In the genomic region with DNA sequence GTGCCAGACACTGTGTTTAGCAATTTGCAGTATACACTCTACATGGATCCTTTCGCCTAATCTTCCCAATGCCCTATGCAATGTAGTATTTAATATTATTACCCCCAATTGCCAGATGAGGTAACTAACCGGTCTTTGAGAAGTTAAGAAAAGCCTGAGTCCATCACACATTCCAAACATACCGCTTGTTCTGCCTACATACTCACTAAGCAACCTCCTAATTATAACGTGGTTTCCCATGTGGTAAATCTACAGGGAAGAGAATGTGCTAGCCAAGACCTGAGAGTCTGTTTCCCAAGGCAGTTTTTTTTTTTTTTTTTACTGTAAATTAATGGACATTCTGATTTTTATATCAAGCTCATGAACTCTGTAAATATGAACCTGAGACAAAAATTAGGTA, we compare ENCODE assay signal across 10 cellular contexts. TPM values are rescaled to one million over a fixed set of nuclear protein-coding genes. Genes with fewer than 3 reads are reported as not detected.
DNase-seq lines count a peak whose midpoint lies in the region; ATAC-seq, FAIRE-seq and TF ChIP-seq lines count a peak whose summit lies in the region.
"Had no signal": no experiment of that assay in that cellular context is flagged by ENCODE, and none has a peak within 500 bp of the region (broad histone marks: within the 10 kb centered on the region; RNA-seq: fewer than 3 reads in every experiment).

No MANE protein-coding gene starts in this region.

- no peak for TF ChIP-seq CTCF in osteoblast (IDR thresholded peaks at IDR 0.05; ENCODE audit: extremely low read depth, low read depth, low read length)

- no peak overlapping the region for H3K4me3 ChIP-seq in osteoblast (ENCODE audit: insufficient read depth, low read length)
- H3K4me3 ChIP-seq: lower lobe of right lung had no signal

- H3K36me3 ChIP-seq in osteoblast (ENCODE audit: insufficient read depth, low read length): no peaks in the 10 kb centered on the region
- H3K36me3 ChIP-seq: lower lobe of right lung had no signal

- H3K79me2 ChIP-seq in osteoblast (ENCODE audit: insufficient read depth, low read length): peaks cover 100% of the 10 kb centered on the region

- H3K4me1 ChIP-seq in osteoblast (ENCODE audit: insufficient read depth, low read length): peaks cover 7% of the 10 kb centered on the region

- ATAC-seq in GM18873 (IDR thresholded peaks at IDR 0.05; ENCODE audit: low FRiP score, unreplicated experiment): no peak
- no peak for ATAC-seq in GM19328 (IDR thresholded peaks at IDR 0.05; ENCODE audit: unreplicated experiment)

- H3K27me3 ChIP-seq in osteoblast (ENCODE audit: insufficient read depth, low read length): no peaks in the 10 kb centered on the region

- no peak overlapping the region for H2AFZ ChIP-seq in osteoblast (ENCODE audit: low read length)

- peak overlapping the region; percentile 13 for H3K27ac ChIP-seq in osteoblast (ENCODE audit: low read depth, low read length)
- H3K27ac ChIP-seq: lower lobe of right lung had no signal

- H3K9me3 ChIP-seq in osteoblast (ENCODE audit: low read depth, low read length): no peaks in the 10 kb centered on the region
- H3K9me3 ChIP-seq: lower lobe of right lung had no signal

- H4K20me1 ChIP-seq in osteoblast (ENCODE audit: insufficient read depth, low read length): peaks cover 5% of the 10 kb centered on the region

- DNase-seq in GM04504 (ENCODE audit: low read depth) (peak; percentile 33), HTR-8/SVneo (ENCODE audit: insufficient read length, low spot score) (peak; percentile 15), cerebellum (ENCODE audit: low spot score) (peak; percentile 17), osteoblast (ENCODE audit: insufficient read length, low spot score, missing footprints) (peak; percentile 27), NCI-H446 treated with DMSO at 0.1 percent for 48 hours (lab: John Stamatoyannopoulos, UW) (no peak)
- DNase-seq: aorta, foreskin melanocyte, lower lobe of right lung had no signal

- H3K4me2 ChIP-seq in osteoblast (ENCODE audit: insufficient read depth, low read length): peak overlapping the region; percentile 29

- FAIRE-seq in HTR-8/SVneo (lab: Jason Lieb, UNC): no peak

RNA-seq across cellular contexts. Expression of gene ATP2B1, which starts 37.2 kb away (rescaled TPM):
- total RNA-seq in cerebellum (174 TPM), osteoblast (89.3 and 99.9 TPM in 2 replicates)
